Comparison of ENCODE assay signal across 34 cellular contexts in the genomic region with DNA sequence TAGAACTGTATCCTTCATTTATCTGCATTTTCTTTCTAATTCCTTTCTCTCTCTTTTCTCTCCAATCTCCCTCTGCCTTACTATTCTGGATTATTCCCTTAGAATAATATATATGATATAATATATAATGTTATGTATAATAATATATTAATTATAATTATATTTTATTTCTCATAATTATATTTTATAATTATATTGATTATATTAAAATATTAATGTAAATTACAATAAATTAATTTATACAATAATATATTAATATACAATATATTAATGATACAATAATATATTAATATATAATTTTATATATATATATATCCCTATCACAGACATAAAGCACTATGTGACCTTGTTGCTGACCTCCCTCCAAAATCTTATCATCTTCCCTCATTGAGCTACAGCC.
"Had no signal": no experiment of that assay in that cellular context is flagged by ENCODE, and none has a peak within 500 bp of the region (broad histone marks: within the 10 kb centered on the region; RNA-seq: fewer than 3 reads in every experiment).

No MANE protein-coding gene starts in this region.

- H3K4me1 ChIP-seq: adrenal gland, body of pancreas, esophagus squamous epithelium had no signal

- H3K4me3 ChIP-seq: adrenal gland, body of pancreas, esophagus squamous epithelium had no signal

- H3K4me3 Mint-ChIP-seq: activated B cell treated with CpG ODN at 0.5 μM for 24 hours; activated CD8-positive, alpha-beta T cell treated with anti-CD3 and anti-CD28 coated beads for 36 hours; activated naive CD4-positive, alpha-beta T cell treated with anti-CD3 and anti-CD28 coated beads for 36 hours; activated naive CD4-positive, alpha-beta T cell treated with anti-CD3 and anti-CD28 coated beads, Interleukin-2, amount 50 U/mL, for 24 hours; activated naive CD8-positive, alpha-beta T cell treated with anti-CD3 and anti-CD28 coated beads for 36 hours; activated naive CD8-positive, alpha-beta T cell treated with anti-CD3 and anti-CD28 coated beads, Interleukin-2, amount 50 U/mL, for 24 hours; activated T-helper 1 cell treated with anti-CD3 and anti-CD28 coated beads, Interleukin-12 subunit alpha, Interleukin-12 subunit beta, Interleukin-2, Interleukin-4 antibody, amounts not matched to agents 30 ng/mL and 10 ng/mL and 1 ng/mL, durations not matched to agents 14 hours and 24 hours and 36 hours; effector memory CD8-positive, alpha-beta T cell had no signal

- H3K27me3 Mint-ChIP-seq: activated B cell treated with CpG ODN at 0.5 μM for 24 hours; activated CD8-positive, alpha-beta T cell treated with anti-CD3 and anti-CD28 coated beads for 36 hours; activated naive CD4-positive, alpha-beta T cell treated with anti-CD3 and anti-CD28 coated beads, Interleukin-2, amount 50 U/mL, for 24 hours; activated naive CD8-positive, alpha-beta T cell treated with anti-CD3 and anti-CD28 coated beads for 36 hours; activated naive CD8-positive, alpha-beta T cell treated with anti-CD3 and anti-CD28 coated beads, Interleukin-2, amount 50 U/mL, for 24 hours; effector memory CD8-positive, alpha-beta T cell had no signal

- H3K36me3 ChIP-seq: adrenal gland, esophagus squamous epithelium had no signal

- FAIRE-seq: colon, endothelial cell of umbilical vein had no signal

- H3K27ac ChIP-seq: adrenal gland, body of pancreas, epithelial cell of prostate, esophagus squamous epithelium, VCaP had no signal

- H3K4me1 Mint-ChIP-seq: activated B cell treated with CpG ODN at 0.5 μM for 24 hours; activated naive CD4-positive, alpha-beta T cell treated with anti-CD3 and anti-CD28 coated beads, Interleukin-2, amount 50 U/mL, for 24 hours; activated naive CD8-positive, alpha-beta T cell treated with anti-CD3 and anti-CD28 coated beads for 36 hours; activated naive CD8-positive, alpha-beta T cell treated with anti-CD3 and anti-CD28 coated beads, Interleukin-2, amount 50 U/mL, for 24 hours had no signal

- DNase-seq: activated B cell treated with CpG ODN at 0.5 μM for 24 hours; activated CD4-positive, alpha-beta T cell treated with anti-CD3 and anti-CD28 coated beads for 48 hours; activated CD4-positive, alpha-beta T cell treated with anti-CD3 and anti-CD28 coated beads, Interleukin-2, amount 50 U/mL, for 1 hour; activated CD4-positive, alpha-beta T cell treated with anti-CD3 and anti-CD28 coated beads, Interleukin-2, amount 50 U/mL, for 48 hours; activated CD8-positive, alpha-beta memory T cell treated with anti-CD3 and anti-CD28 coated beads for 24 hours; activated CD8-positive, alpha-beta memory T cell treated with anti-CD3 and anti-CD28 coated beads, Interleukin-2, amount 50 U/mL, for 4 hours; activated CD8-positive, alpha-beta T cell treated with anti-CD3 and anti-CD28 coated beads for 36 hours; activated effector memory CD4-positive, alpha-beta T cell treated with anti-CD3 and anti-CD28 coated beads, Interleukin-2, amount 50 U/mL, for 16 hours; activated naive CD4-positive, alpha-beta T cell treated with anti-CD3 and anti-CD28 coated beads for 36 hours; activated naive CD8-positive, alpha-beta T cell treated with anti-CD3 and anti-CD28 coated beads for 36 hours; activated naive CD8-positive, alpha-beta T cell treated with anti-CD3 and anti-CD28 coated beads, Interleukin-2, amount 50 U/mL, for 24 hours; activated T-cell treated with anti-CD3 and anti-CD28 coated beads, Interleukin-2, amount 50 U/mL, for 1 hour; activated T-cell treated with anti-CD3 and anti-CD28 coated beads, Interleukin-2, amount 50 U/mL, for 48 hours; adrenal gland; amygdala; aorta; body of pancreas; caudate nucleus; cortex of kidney; dermis blood vessel endothelial cell; effector CD4-positive, alpha-beta T cell; effector memory CD8-positive, alpha-beta T cell; esophagus squamous epithelium; foreskin melanocyte; head of caudate nucleus; T-helper 2 cell had no signal

- H3K27ac Mint-ChIP-seq: activated B cell treated with CpG ODN at 0.5 μM for 24 hours; activated CD8-positive, alpha-beta T cell treated with anti-CD3 and anti-CD28 coated beads for 36 hours; activated naive CD4-positive, alpha-beta T cell treated with anti-CD3 and anti-CD28 coated beads for 36 hours; activated naive CD4-positive, alpha-beta T cell treated with anti-CD3 and anti-CD28 coated beads, Interleukin-2, amount 50 U/mL, for 24 hours; activated naive CD8-positive, alpha-beta T cell treated with anti-CD3 and anti-CD28 coated beads for 36 hours; activated naive CD8-positive, alpha-beta T cell treated with anti-CD3 and anti-CD28 coated beads, Interleukin-2, amount 50 U/mL, for 24 hours; activated T-helper 1 cell treated with anti-CD3 and anti-CD28 coated beads, Interleukin-12 subunit alpha, Interleukin-12 subunit beta, Interleukin-2, Interleukin-4 antibody, amounts not matched to agents 30 ng/mL and 10 ng/mL and 1 ng/mL, durations not matched to agents 14 hours and 24 hours and 36 hours; activated T-helper 2 cell treated with anti-CD3 and anti-CD28 coated beads, Interferon-gamma antibody, Interleukin-2, Interleukin-4, amounts not matched to agents 10 μg/mL and 5 μg/mL and 100 μg/mL, durations not matched to agents 14 hours and 24 hours and 36 hours; effector memory CD8-positive, alpha-beta T cell had no signal

- H3K36me3 Mint-ChIP-seq: activated naive CD4-positive, alpha-beta T cell treated with anti-CD3 and anti-CD28 coated beads, Interleukin-2, amount 50 U/mL, for 24 hours; activated naive CD8-positive, alpha-beta T cell treated with anti-CD3 and anti-CD28 coated beads for 36 hours had no signal

- ATAC-seq: activated CD4-positive, CD25-positive, alpha-beta regulatory T cell treated with anti-CD3 and anti-CD28 coated beads, Interleukin-2, amount 50 U/mL, for 24 hours; activated CD8-positive, alpha-beta T cell treated with anti-CD3 and anti-CD28 coated beads for 36 hours; activated naive CD8-positive, alpha-beta T cell treated with anti-CD3 and anti-CD28 coated beads, Interleukin-2, amount 50 U/mL, for 24 hours; body of pancreas; effector memory CD8-positive, alpha-beta T cell had no signal

- H3K9me3 ChIP-seq: adrenal gland, body of pancreas, esophagus squamous epithelium had no signal
